9 cellular contexts compared by ENCODE assay signal in genomic region chr4:153792007-153792892, GRCh38. TPM values are rescaled to one million over a fixed set of nuclear protein-coding genes. Genes with fewer than 3 reads are reported as not detected.
DNase-seq lines count a peak whose midpoint lies in the region; ATAC-seq and TF ChIP-seq lines count a peak whose summit lies in the region.
"Had no signal": no experiment of that assay in that cellular context is flagged by ENCODE, and none has a peak within 500 bp of the region (broad histone marks: within the 10 kb centered on the region; RNA-seq: fewer than 3 reads in every experiment).

No MANE protein-coding gene starts in this region.

- CTCF ChIA-PET in PC-3 (lab: Charles Lee), result no interaction called here

- H3K9me3 ChIP-seq in PC-3 (ENCODE audit: low read length), result no peaks in the 10 kb centered on the region
- H3K9me3 ChIP-seq in effector memory CD4-positive, alpha-beta T cell (ENCODE audit: control insufficient read depth, low read length), result no peaks in the 10 kb centered on the region
- H3K9me3 ChIP-seq in stomach smooth muscle (ENCODE audit: control insufficient read depth in 2 of 2, low read length in 2 of 2), result no peaks in the 10 kb centered on the region

- no peaks in the 10 kb centered on the region; the same call in 1 of the 2 replicates for H3K4me1 ChIP-seq in PC-3 (ENCODE audit: insufficient read depth, low read length)
- H3K4me1 ChIP-seq in effector memory CD4-positive, alpha-beta T cell (ENCODE audit: control insufficient read depth, insufficient read depth, low read length, poor library complexity, severe bottlenecking), result peaks cover 27% of the 10 kb centered on the region
- peaks cover 36% of the 10 kb centered on the region for H3K4me1 ChIP-seq in stomach smooth muscle (ENCODE audit: control insufficient read depth, insufficient read depth, low read length)

- H2AFZ ChIP-seq in PC-3 (ENCODE audit: low read length), result no peak overlapping the region

- no peaks in the 10 kb centered on the region for H4K20me1 ChIP-seq in PC-3 (ENCODE audit: low read length)

- H3K27ac Mint-ChIP-seq in memory B cell, result no peak overlapping the region

- H3K27me3 ChIP-seq in PC-3 (ENCODE audit: low read length), result peaks cover 65% of the 10 kb centered on the region
- H3K27me3 ChIP-seq in effector memory CD4-positive, alpha-beta T cell (replicated peaks; ENCODE audit: control insufficient read depth, insufficient read depth, low read length, poor library complexity, severe bottlenecking), result peaks cover 55% of the 10 kb centered on the region
- H3K27me3 ChIP-seq in stomach smooth muscle (ENCODE audit: control insufficient read depth in 1 of 2, insufficient read depth in 2 of 2, low read length in 2 of 2), result peaks cover 42 to 64% of the 10 kb centered on the region in 2 donors

- peak; percentile 97 for DNase-seq in ELF-1 (ENCODE audit: low read depth, low spot score)
- no peak for DNase-seq in PC-3
- no peak for DNase-seq in effector memory CD4-positive, alpha-beta T cell
- no peak for DNase-seq in memory B cell (ENCODE audit: low spot score in 2 of 2)
- DNase-seq in cortex of kidney (lab: John Stamatoyannopoulos, UW), result no peak
- no peak for DNase-seq in LoVo (ENCODE audit: low spot score)

- TF ChIP-seq CTCF in PC-3 (conservative IDR thresholded peaks at IDR 0.05; ENCODE audit: low read depth, low read length), result peak; percentile 25; the same call in 1 of the 2 replicates

- H3K36me3 ChIP-seq in PC-3 (ENCODE audit: low read depth, low read length), result no peaks in the 10 kb centered on the region
- no peaks in the 10 kb centered on the region for H3K36me3 ChIP-seq in effector memory CD4-positive, alpha-beta T cell (ENCODE audit: control insufficient read depth, insufficient read depth, low read length)
- no peaks in the 10 kb centered on the region for H3K36me3 ChIP-seq in stomach smooth muscle (ENCODE audit: control insufficient read depth in 2 of 2, insufficient read depth in 2 of 2, low read length in 2 of 2)

- no peaks in the 10 kb centered on the region for H3K79me2 ChIP-seq in PC-3 (ENCODE audit: low read length)

- H3K4me2 ChIP-seq in PC-3 (ENCODE audit: low read length), result no peak overlapping the region

- H3F3A ChIP-seq in PC-3 (ENCODE audit: low read length, unreplicated experiment), result no peaks in the 10 kb centered on the region

- POLR2A ChIA-PET in PC-3 (lab: Charles Lee; ENCODE audit: unreplicated experiment), result no interaction called here

- H3K27ac ChIP-seq in PC-3 (ENCODE audit: low read length) (no peak overlapping the region), stomach smooth muscle (ENCODE audit: low read length) (no peak overlapping the region)
- no peak overlapping the region for H3K27ac ChIP-seq in effector memory CD4-positive, alpha-beta T cell (ENCODE audit: insufficient read depth, low read length, poor library complexity, severe bottlenecking)

- intact Hi-C loops in PC-3 (cut with micrococcal nuclease), result no loop called here

- H3K9ac ChIP-seq in PC-3 (ENCODE audit: low read length) (no peak overlapping the region), stomach smooth muscle (ENCODE audit: low read length in 2 of 2) (no peak overlapping the region)

- peaks cover 27% of the 10 kb centered on the region for H3K4me1 Mint-ChIP-seq in memory B cell

- H3K4me3 ChIP-seq in PC-3 (ENCODE audit: low read length) (no peak overlapping the region), stomach smooth muscle (ENCODE audit: low read length in 2 of 2) (peak overlapping the region; percentile 63 to 71)
- H3K4me3 ChIP-seq in effector memory CD4-positive, alpha-beta T cell (ENCODE audit: insufficient read depth, low read depth, low read length, poor library complexity, severe bottlenecking), result peak overlapping the region; percentile 11

- no peaks in the 10 kb centered on the region for H3K9me3 Mint-ChIP-seq in memory B cell

- BruUV-seq in PC-3 (replicated peaks; lab: Mats Ljungman, UMichigan), result no TSS peak

- H3K27me3 Mint-ChIP-seq in memory B cell, result peaks cover 38% of the 10 kb centered on the region

- no peaks in the 10 kb centered on the region for H3K9me2 ChIP-seq in PC-3 (replicated peaks; ENCODE audit: low read length)

- no peaks in the 10 kb centered on the region for H3K36me3 Mint-ChIP-seq in memory B cell

- peak overlapping the region; percentile 70 for H3K4me3 Mint-ChIP-seq in memory B cell

- ATAC-seq in PC-3 (no peak), memory B cell (ENCODE audit: low read depth) (peak; percentile 24), HG03354 (IDR thresholded peaks at IDR 0.05; ENCODE audit: poor library complexity, severe bottlenecking, unreplicated experiment) (no peak)

RNA-seq across cellular contexts. Expression of gene SFRP2, which starts 3.4 kb away (rescaled TPM):
- total RNA-seq in PC-3 (2014; rRNA removed), result not detected in 2 replicates
- total RNA-seq: mononuclear cell had no signal

RNA-seq across cellular contexts. Expression of gene RNF175, which starts 32.4 kb away (rescaled TPM):
- not detected in 2 replicates for total RNA-seq in PC-3 (2014; rRNA removed)
